Comparison of ENCODE assay signal across 8 cellular contexts in genomic region chr7:106768324-106768751, GRCh38.
DNase-seq lines count a peak whose midpoint lies in the region; ATAC-seq, FAIRE-seq and TF ChIP-seq lines count a peak whose summit lies in the region.

No MANE protein-coding gene starts in this region.

- H3K4me1 ChIP-seq in endodermal cell (ENCODE audit: control insufficient read depth, insufficient read depth, low read length) (no peaks in the 10 kb centered on the region), thyroid gland (peaks cover 10 to 20% of the 10 kb centered on the region in 2 donors), upper lobe of left lung (peaks cover 0 to 3% (median 1%) of the 10 kb centered on the region in 4 donors)

- no peaks in the 10 kb centered on the region for H3K36me3 ChIP-seq in endodermal cell (ENCODE audit: control insufficient read depth, insufficient read depth, low read length)
- H3K36me3 ChIP-seq in thyroid gland, result no peaks in the 10 kb centered on the region
- H3K36me3 ChIP-seq in upper lobe of left lung, result no peaks in the 10 kb centered on the region

- TF ChIP-seq EP300 in upper lobe of left lung (IDR thresholded peaks at IDR 0.05), result no peak

- H3K9me3 ChIP-seq in endodermal cell (ENCODE audit: control insufficient read depth, low read length) (no peaks in the 10 kb centered on the region), thyroid gland (no peaks in the 10 kb centered on the region), upper lobe of left lung (no peaks in the 10 kb centered on the region)

- H3K9me3 Mint-ChIP-seq in CD14-positive monocyte (no peaks in the 10 kb centered on the region), endodermal cell (no peaks in the 10 kb centered on the region)

- intact Hi-C loops in CD14-positive monocyte (cut with micrococcal nuclease), result no loop called here
- intact Hi-C loops in thyroid gland (cut with DNase I), result no loop called here

- TF ChIP-seq CTCF in CD14-positive monocyte (IDR thresholded peaks at IDR 0.05) (no peak), endodermal cell (conservative IDR thresholded peaks at IDR 0.05) (peak; percentile 16), thyroid gland (IDR thresholded peaks at IDR 0.05) (no peak), D721Med (IDR thresholded peaks at IDR 0.05; ENCODE audit: insufficient read depth, missing control alignments) (no peak), upper lobe of left lung (IDR thresholded peaks at IDR 0.05) (no peak)

- H3K27me3 ChIP-seq in endodermal cell (ENCODE audit: control insufficient read depth, insufficient read depth, low read length, poor library complexity, severe bottlenecking), result no peaks in the 10 kb centered on the region
- H3K27me3 ChIP-seq in thyroid gland, result no peaks in the 10 kb centered on the region
- H3K27me3 ChIP-seq in upper lobe of left lung, result no peaks in the 10 kb centered on the region

- H3K27me3 Mint-ChIP-seq in CD14-positive monocyte (ENCODE audit: low read depth in 3 of 3), result peaks cover 0 to 1% (median 0%) of the 10 kb centered on the region in 3 donors
- no peaks in the 10 kb centered on the region for H3K27me3 Mint-ChIP-seq in endodermal cell (ENCODE audit: insufficient read depth)

- H3K4me3 Mint-ChIP-seq in CD14-positive monocyte (peak overlapping the region; percentile 72 to 89), endodermal cell (no peak overlapping the region)

- 89 to 92% methylated on average over 4 of the region's 4 CpGs for WGBS in endodermal cell (ENCODE audit: insufficient coverage in 1 of 2, insufficient read length in 1 of 2), 2 experiments
- 84 to 86% methylated on average over 4 of the region's 4 CpGs for WGBS in thyroid gland, 2 donors
- WGBS in upper lobe of left lung, 2 donors, result 79 to 89% methylated on average over 4 of the region's 4 CpGs

- no peak for TF ChIP-seq POLR2A in thyroid gland (IDR thresholded peaks at IDR 0.05)
- no peak for TF ChIP-seq POLR2A in upper lobe of left lung (IDR thresholded peaks at IDR 0.05)

- H3K27ac Mint-ChIP-seq in CD14-positive monocyte (peak overlapping the region in 4 of 7 donors; percentile 3 to 77 (median 75)), endodermal cell (no peak overlapping the region)

- no peak for DNase-seq in CD14-positive monocyte (ENCODE audit: low spot score)
- no peak for DNase-seq in endodermal cell
- DNase-seq in thyroid gland, result no peak
- DNase-seq in activated CD4-positive, alpha-beta T cell treated with anti-CD3 and anti-CD28 coated beads for 1 hour, result no peak
- DNase-seq in D721Med (ENCODE audit: insufficient read length, low spot score), result no peak
- no peak for DNase-seq in upper lobe of left lung

- H3K36me3 Mint-ChIP-seq in CD14-positive monocyte (no peaks in the 10 kb centered on the region), endodermal cell (ENCODE audit: low read depth) (no peaks in the 10 kb centered on the region)

- ATAC-seq in GM19467 (IDR thresholded peaks at IDR 0.05; ENCODE audit: unreplicated experiment) (peak; percentile 64), HG03439 (IDR thresholded peaks at IDR 0.05; ENCODE audit: unreplicated experiment) (peak; percentile 50), upper lobe of left lung (ENCODE audit: low FRiP score in 2 of 2) (no peak)

- H3K4me3 ChIP-seq in endodermal cell (ENCODE audit: low read length) (no peak overlapping the region), thyroid gland (replicated peaks in 1 of 3) (no peak overlapping the region), upper lobe of left lung (peak overlapping the region in 2 of 4 donors; percentile 13 to 19)

- FAIRE-seq in D721Med (lab: Jason Lieb, UNC), result no peak

- H3K9ac ChIP-seq in endodermal cell (ENCODE audit: extremely low read depth, low read length, poor library complexity, severe bottlenecking), result no peak overlapping the region

- H3K27ac ChIP-seq in endodermal cell (ENCODE audit: low read depth, low read length), result no peak overlapping the region
- H3K27ac ChIP-seq in thyroid gland, result no peak overlapping the region
- no peak overlapping the region for H3K27ac ChIP-seq in upper lobe of left lung

- H3K4me1 Mint-ChIP-seq in CD14-positive monocyte (peaks cover 14% of the 10 kb centered on the region), endodermal cell (no peaks in the 10 kb centered on the region)

Comparison
In these comparisons a context has a peak if more than half of its experiments do, and no peak if none do; other contexts are left out.
1. ATAC-seq: peak in GM19467 (single experiment) and HG03439 (single experiment); none in upper lobe of left lung (0 of 2).